ENCODE assay signal across 24 cellular contexts in genomic region chr22:23754220-23754919, GRCh38. TPM values are rescaled to one million over a fixed set of nuclear protein-coding genes. Genes with fewer than 3 reads are reported as not detected.
A peak's percentile ranks its signal among the peaks of the same experiment; 100 is the strongest.
DNase-seq lines count a peak whose midpoint lies in the region; ATAC-seq and TF ChIP-seq lines count a peak whose summit lies in the region.
"Had no signal": no experiment of that assay in that cellular context is flagged by ENCODE, and none has a peak within 500 bp of the region (broad histone marks: within the 10 kb centered on the region; RNA-seq: fewer than 3 reads in every experiment).

TSS of gene VPREB3 (minus strand) at chr22:23754425. CDS start at chr22:23754363, 62 bp downstream.

- no peaks in the 10 kb centered on the region for H3K36me3 ChIP-seq in GM06990 (ENCODE audit: control insufficient read depth, insufficient read depth, low read length)
- no peaks in the 10 kb centered on the region for H3K36me3 ChIP-seq in GM23338 (ENCODE audit: insufficient read depth)
- no peaks in the 10 kb centered on the region for H3K36me3 ChIP-seq in adrenal gland (replicated peaks in 1 of 2)
- H3K36me3 ChIP-seq: HAP-1, ovary had no signal

- WGBS in adrenal gland, 4 donors = 78 to 89% (median 84%) methylated on average over 13 to 14 of the region's 14 CpGs

- H3K27me3 Mint-ChIP-seq in GM23338 (ENCODE audit: insufficient read depth, low read depth, poor library complexity) (peaks cover 13% of the 10 kb centered on the region), progenitor cell of endocrine pancreas (no peaks in the 10 kb centered on the region)
- H3K27me3 Mint-ChIP-seq: stimulated activated naive CD8-positive, alpha-beta T cell treated with anti-CD3 and anti-CD28 coated beads, Interleukin-15, amount 100 ng/mL, for 72 hours had no signal

- 0 out of 2 replicates have a peak, but pooled peaks cover 5% of the 10 kb centered on the region for H3F3A ChIP-seq in GM23338 (replicated peaks; ENCODE audit: low read depth)

- H2AFZ ChIP-seq in GM23338 = peak within 1 kb of the TSS; percentile 74; the same call in 1 of the 2 replicates

- no peak for TF ChIP-seq POLR2A in adrenal gland (IDR thresholded peaks at IDR 0.05)

- no peaks in the 10 kb centered on the region for H3K79me2 ChIP-seq in GM23338 (replicated peaks; ENCODE audit: insufficient read depth)

- no peaks in the 10 kb centered on the region for H4K20me1 ChIP-seq in GM23338 (replicated peaks; ENCODE audit: insufficient read depth)

- no peak within 1 kb of the TSS for H3K27ac Mint-ChIP-seq in GM23338
- H3K27ac Mint-ChIP-seq in progenitor cell of endocrine pancreas = no peak within 1 kb of the TSS
- H3K27ac Mint-ChIP-seq: activated naive CD8-positive, alpha-beta T cell treated with anti-CD3 and anti-CD28 coated beads, Interleukin-2, amount 10 ng/mL, durations not matched to agents 7 days and 5 days had no signal

- peaks cover 34% of the 10 kb centered on the region for H3K4me1 Mint-ChIP-seq in GM23338
- H3K4me1 Mint-ChIP-seq in progenitor cell of endocrine pancreas (ENCODE audit: low read depth) = peaks cover 10% of the 10 kb centered on the region

- H3K4me3 Mint-ChIP-seq in GM23338 (no peak within 1 kb of the TSS), progenitor cell of endocrine pancreas (ENCODE audit: low read depth) (peak within 1 kb of the TSS; percentile 16)
- H3K4me3 Mint-ChIP-seq: activated naive CD8-positive, alpha-beta T cell treated with anti-CD3 and anti-CD28 coated beads, Interleukin-2, amount 10 ng/mL, durations not matched to agents 7 days and 5 days; stimulated activated naive CD8-positive, alpha-beta T cell treated with anti-CD3 and anti-CD28 coated beads, Interleukin-15, amount 100 ng/mL, for 72 hours had no signal

- H3K9me3 Mint-ChIP-seq in GM23338 (no peaks in the 10 kb centered on the region), progenitor cell of endocrine pancreas (ENCODE audit: low read depth) (no peaks in the 10 kb centered on the region)
- H3K9me3 Mint-ChIP-seq: activated naive CD8-positive, alpha-beta T cell treated with anti-CD3 and anti-CD28 coated beads, Interleukin-2, amount 10 ng/mL, durations not matched to agents 7 days and 5 days; stimulated activated naive CD8-positive, alpha-beta T cell treated with anti-CD3 and anti-CD28 coated beads, Interleukin-15, amount 100 ng/mL, for 72 hours had no signal

- no peaks in the 10 kb centered on the region for H3K9me3 ChIP-seq in adrenal gland (replicated peaks in 1 of 3)
- H3K9me3 ChIP-seq: HAP-1, ovary had no signal

- intact Hi-C loops in adrenal gland (cut with DNase I) = no loop called here

- H3K4me1 ChIP-seq in GM23338 (ENCODE audit: insufficient read depth) = peaks cover 18% of the 10 kb centered on the region
- H3K4me1 ChIP-seq in adrenal gland (replicated peaks in 1 of 2) = peaks cover 7 to 8% of the 10 kb centered on the region in 2 donors

- no peaks in the 10 kb centered on the region for H3K27me3 ChIP-seq in GM06990 (replicated peaks; ENCODE audit: control insufficient read depth, insufficient read depth, low read length)
- H3K27me3 ChIP-seq in GM23338 (ENCODE audit: insufficient read depth) = no peaks in the 10 kb centered on the region
- H3K27me3 ChIP-seq in adrenal gland = no peaks in the 10 kb centered on the region
- H3K27me3 ChIP-seq: ovary had no signal

- TF ChIP-seq CTCF in GM06990 (IDR thresholded peaks at IDR 0.05; ENCODE audit: insufficient read depth, low read length, poor library complexity, severe bottlenecking) (no peak), GM23338 (conservative IDR thresholded peaks at IDR 0.05; ENCODE audit: low read depth in 2 of 2) (no peak), adrenal gland (IDR thresholded peaks at IDR 0.05) (no peak), progenitor cell of endocrine pancreas (IDR thresholded peaks at IDR 0.05; ENCODE audit: unreplicated experiment) (no peak)

- DNase-seq in GM06990 (ENCODE audit: extremely low read depth, insufficient read length) (peak; percentile 65), GM23338 (ENCODE audit: low spot score) (peak; percentile 41), adrenal gland (no peak), progenitor cell of endocrine pancreas (ENCODE audit: low spot score, unreplicated experiment) (no peak), activated gamma-delta T cell (lab: John Stamatoyannopoulos, UW) (no peak), NK-92 (lab: John Stamatoyannopoulos, UW; ENCODE audit: unreplicated experiment) (no peak)
- DNase-seq: activated naive CD8-positive, alpha-beta T cell treated with anti-CD3 and anti-CD28 coated beads, Interleukin-2, amount 10 ng/mL, durations not matched to agents 7 days and 5 days; Calu3; erythroblast; MM.1S; NCI-H187; NCI-H446 treated with DMSO at 0.1 percent for 48 hours; ovary; stimulated activated naive CD8-positive, alpha-beta T cell treated with anti-CD3 and anti-CD28 coated beads, Interleukin-15, amount 100 ng/mL, for 72 hours; T-helper 1 cell had no signal

- peak within 1 kb of the TSS; percentile 43 for H3K4me3 ChIP-seq in GM06990 (replicated peaks; ENCODE audit: low read depth, low read length)
- no peak within 1 kb of the TSS for H3K4me3 ChIP-seq in GM23338
- no peak within 1 kb of the TSS for H3K4me3 ChIP-seq in adrenal gland
- H3K4me3 ChIP-seq: HAP-1, ovary had no signal

- H3K36me3 Mint-ChIP-seq in GM23338 (ENCODE audit: low read depth) (no peaks in the 10 kb centered on the region), progenitor cell of endocrine pancreas (ENCODE audit: insufficient read depth) (peaks cover 2% of the 10 kb centered on the region)

- no peaks in the 10 kb centered on the region for H3K9me2 ChIP-seq in GM23338 (ENCODE audit: insufficient read depth)

- no peak within 1 kb of the TSS for H3K27ac ChIP-seq in GM23338 (ENCODE audit: low read depth)
- peak within 1 kb of the TSS in 1 of 5 donors; percentile 29 for H3K27ac ChIP-seq in adrenal gland
- H3K27ac ChIP-seq: ovary had no signal

- peak; percentile 7 for ATAC-seq in GM23338
- no peak for ATAC-seq in HG02973 (IDR thresholded peaks at IDR 0.05; ENCODE audit: unreplicated experiment)
- ATAC-seq: left lobe of liver; Right ventricle myocardium inferior; sciatic nerve; stimulated activated naive CD8-positive, alpha-beta T cell treated with anti-CD3 and anti-CD28 coated beads, Interleukin-15, amount 100 ng/mL, for 72 hours had no signal

- H3K4me2 ChIP-seq in GM23338 = no peak within 1 kb of the TSS

TF ChIP-seq in GM23338, 12 proteins besides CTCF, POLR2A, EP300 and RAD21 (continues in another document):
- TF ChIP-seq EZH2phosphoT487 (IDR thresholded peaks at IDR 0.05; ENCODE audit: unreplicated experiment) (no peak), ETS1 (IDR thresholded peaks at IDR 0.05) (no peak), NANOG (IDR thresholded peaks at IDR 0.05; ENCODE audit: borderline replicate concordance) (no peak)

RNA-seq across cellular contexts. Expression of gene VPREB3, which starts in this region (rescaled TPM):
- not detected in 2 replicates for total RNA-seq in GM23338 (2014; rRNA removed; shearing (Covaris generic))
- polyA plus RNA-seq in GM23338 (2016; fragmentation: Nextera tagmentation; extraction: Ambion mirVana) (1.1 and 2.1 TPM in 2 replicates), adrenal gland (10 to 100 TPM; 16.7 to 42.2 (median 37.6) TPM)
- total RNA-seq in adrenal gland (10 to 100 TPM in 3 of 8 donors, 1 to 10 TPM in 5; 2.2 to 38.7 (median 3.8) TPM), progenitor cell of endocrine pancreas (not detected in 2 replicates)
- total RNA-seq: activated naive CD8-positive, alpha-beta T cell treated with anti-CD3 and anti-CD28 coated beads, Interleukin-2, amount 10 ng/mL, durations not matched to agents 7 days and 5 days; Calu3; dermis microvascular lymphatic vessel endothelial cell; G401; mucosa of gallbladder; sciatic nerve; urinary bladder had no signal
- polyA plus RNA-seq: ovary, urinary bladder had no signal

Comparison
In these comparisons a context has a peak if more than half of its experiments do, and no peak if none do; other contexts are left out.
1. DNase-seq: peak in GM06990 (single experiment) and GM23338 (single experiment); none in adrenal gland (0 of 7), progenitor cell of endocrine pancreas (single experiment), activated gamma-delta T cell (single experiment) and NK-92 (single experiment).